1 cellular context compared by ENCODE assay signal in the genomic region with DNA sequence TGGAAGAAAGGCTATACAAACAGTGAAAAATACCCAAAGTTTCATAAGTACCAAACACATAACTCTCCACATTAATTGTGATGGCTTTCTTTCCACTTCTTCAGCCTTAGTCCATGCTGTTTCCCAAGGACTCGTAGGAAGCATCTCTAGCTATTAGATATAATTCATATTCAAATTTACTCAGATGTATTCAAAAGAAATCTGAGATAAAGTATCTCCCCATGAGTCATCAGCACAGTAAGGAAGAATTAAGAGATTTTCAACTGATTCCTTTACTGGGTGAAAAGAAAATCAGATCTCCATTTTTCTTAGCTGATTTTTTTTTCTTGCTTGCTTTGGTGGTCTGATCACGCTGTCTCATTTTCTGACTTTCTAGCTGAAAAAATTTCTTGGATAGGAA.
TF ChIP-seq lines count a peak whose summit lies in the region.

No MANE protein-coding gene starts in this region.

TF ChIP-seq in GM23338, 12 proteins besides CTCF, POLR2A, EP300 and RAD21 (continued from another document):
- TF ChIP-seq CREB1 (CRISPR knock-in tag; IDR thresholded peaks at IDR 0.05; ENCODE audit: low read depth), result no peak
- TF ChIP-seq JUNB (IDR thresholded peaks at IDR 0.05; ENCODE audit: unreplicated experiment), result no peak
- TF ChIP-seq EZH2 (IDR thresholded peaks at IDR 0.05; ENCODE audit: low read depth, unreplicated experiment), result no peak
- no peak for TF ChIP-seq STAT1 (IDR thresholded peaks at IDR 0.05; ENCODE audit: unreplicated experiment)
- TF ChIP-seq, protein P1, sequence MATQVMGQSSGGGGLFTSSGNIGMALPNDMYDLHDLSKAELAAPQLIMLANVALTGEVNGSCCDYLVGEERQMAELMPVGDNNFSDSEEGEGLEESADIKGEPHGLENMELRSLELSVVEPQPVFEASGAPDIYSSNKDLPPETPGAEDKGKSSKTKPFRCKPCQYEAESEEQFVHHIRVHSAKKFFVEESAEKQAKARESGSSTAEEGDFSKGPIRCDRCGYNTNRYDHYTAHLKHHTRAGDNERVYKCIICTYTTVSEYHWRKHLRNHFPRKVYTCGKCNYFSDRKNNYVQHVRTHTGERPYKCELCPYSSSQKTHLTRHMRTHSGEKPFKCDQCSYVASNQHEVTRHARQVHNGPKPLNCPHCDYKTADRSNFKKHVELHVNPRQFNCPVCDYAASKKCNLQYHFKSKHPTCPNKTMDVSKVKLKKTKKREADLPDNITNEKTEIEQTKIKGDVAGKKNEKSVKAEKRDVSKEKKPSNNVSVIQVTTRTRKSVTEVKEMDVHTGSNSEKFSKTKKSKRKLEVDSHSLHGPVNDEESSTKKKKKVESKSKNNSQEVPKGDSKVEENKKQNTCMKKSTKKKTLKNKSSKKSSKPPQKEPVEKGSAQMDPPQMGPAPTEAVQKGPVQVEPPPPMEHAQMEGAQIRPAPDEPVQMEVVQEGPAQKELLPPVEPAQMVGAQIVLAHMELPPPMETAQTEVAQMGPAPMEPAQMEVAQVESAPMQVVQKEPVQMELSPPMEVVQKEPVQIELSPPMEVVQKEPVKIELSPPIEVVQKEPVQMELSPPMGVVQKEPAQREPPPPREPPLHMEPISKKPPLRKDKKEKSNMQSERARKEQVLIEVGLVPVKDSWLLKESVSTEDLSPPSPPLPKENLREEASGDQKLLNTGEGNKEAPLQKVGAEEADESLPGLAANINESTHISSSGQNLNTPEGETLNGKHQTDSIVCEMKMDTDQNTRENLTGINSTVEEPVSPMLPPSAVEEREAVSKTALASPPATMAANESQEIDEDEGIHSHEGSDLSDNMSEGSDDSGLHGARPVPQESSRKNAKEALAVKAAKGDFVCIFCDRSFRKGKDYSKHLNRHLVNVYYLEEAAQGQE (IDR thresholded peaks at IDR 0.05; ENCODE audit: unreplicated experiment), result no peak
- no peak for TF ChIP-seq EZH2phosphoT487 (IDR thresholded peaks at IDR 0.05; ENCODE audit: unreplicated experiment)
- no peak for TF ChIP-seq NANOG (IDR thresholded peaks at IDR 0.05; ENCODE audit: borderline replicate concordance)
- TF ChIP-seq ETS1 (IDR thresholded peaks at IDR 0.05), result no peak
- TF ChIP-seq ZNF331 (CRISPR knock-in tag; IDR thresholded peaks at IDR 0.05; ENCODE audit: low read depth), result no peak
